Comparison of ENCODE assay signal across 1 cellular context in the genomic region with DNA sequence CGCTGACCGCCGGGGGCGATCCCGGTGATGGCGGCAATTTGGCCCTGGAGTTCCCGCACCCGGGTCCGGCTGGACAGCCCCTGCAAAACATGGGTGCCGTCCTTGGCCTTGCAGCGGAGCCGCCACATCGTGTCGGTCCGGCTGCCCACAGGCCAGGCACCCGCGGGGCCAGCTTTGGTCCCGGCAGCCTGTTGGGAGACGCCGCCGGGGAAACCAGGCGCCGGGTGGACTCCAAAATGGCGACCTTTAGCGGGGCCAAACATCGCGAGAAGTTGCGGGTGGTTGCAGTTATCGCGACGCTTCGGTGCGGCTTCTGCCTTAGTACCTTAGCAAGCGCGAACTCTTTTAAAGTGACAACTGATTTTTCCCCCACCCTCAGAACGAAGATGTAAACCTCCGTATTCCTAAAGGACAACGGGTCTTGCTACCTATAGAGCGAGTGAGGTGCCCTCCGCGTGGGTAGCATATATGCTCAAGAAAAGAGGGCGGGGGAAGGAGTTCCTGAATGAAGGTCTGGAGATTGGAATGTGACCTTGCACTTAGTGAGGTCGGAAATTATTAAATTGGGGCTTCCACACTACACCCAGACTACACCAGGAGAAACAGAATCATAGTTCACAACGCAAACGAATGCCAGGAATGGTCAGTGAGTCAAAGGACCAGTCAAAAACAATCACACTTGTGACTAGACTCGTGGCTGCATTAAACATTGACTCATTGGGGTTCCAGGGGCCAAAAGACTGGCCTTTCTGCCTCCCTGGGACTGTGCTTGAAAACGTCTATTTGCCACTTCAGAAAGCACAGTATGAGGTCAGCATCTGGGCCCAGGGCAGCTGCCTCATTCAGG.
TF ChIP-seq lines count a peak whose summit lies in the region.

YOD1 (minus strand) TSS at position 441 of the 847 bp plus-strand sequence; CDS start at position 263, 178 bp downstream.

TF ChIP-seq in HepG2, 621 proteins besides CTCF, POLR2A, EP300 and RAD21 (continued from another document and continues in another):
- TF ChIP-seq, protein P1, sequence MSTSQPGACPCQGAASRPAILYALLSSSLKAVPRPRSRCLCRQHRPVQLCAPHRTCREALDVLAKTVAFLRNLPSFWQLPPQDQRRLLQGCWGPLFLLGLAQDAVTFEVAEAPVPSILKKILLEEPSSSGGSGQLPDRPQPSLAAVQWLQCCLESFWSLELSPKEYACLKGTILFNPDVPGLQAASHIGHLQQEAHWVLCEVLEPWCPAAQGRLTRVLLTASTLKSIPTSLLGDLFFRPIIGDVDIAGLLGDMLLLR (CRISPR knock-in tag; IDR thresholded peaks at IDR 0.05): 0 out of 2 replicates have a peak, but pooled peaks have one; percentile 41
- TF ChIP-seq ATF3 (CRISPR knock-in tag; IDR thresholded peaks at IDR 0.05) (no peak), PHF5A (CRISPR knock-in tag; IDR thresholded peaks at IDR 0.05; ENCODE audit: low read depth, unreplicated experiment) (no peak), THRA (CRISPR knock-in tag; IDR thresholded peaks at IDR 0.05; ENCODE audit: borderline replicate concordance) (0 out of 2 replicates have a peak, but pooled peaks have one; percentile 5), CBX2 (IDR thresholded peaks at IDR 0.05; ENCODE audit: low read depth, low read length) (no peak), CBX2 (CRISPR knock-in tag; IDR thresholded peaks at IDR 0.05; ENCODE audit: low read depth) (no peak), PRDM15 (CRISPR knock-in tag; IDR thresholded peaks at IDR 0.05) (no peak), NR2C2 (CRISPR knock-in tag; IDR thresholded peaks at IDR 0.05; ENCODE audit: borderline replicate concordance) (no peak), ZNF674 (CRISPR knock-in tag; IDR thresholded peaks at IDR 0.05; ENCODE audit: low read depth) (no peak), ZSCAN22 (CRISPR knock-in tag; IDR thresholded peaks at IDR 0.05) (no peak), ZFAT (CRISPR knock-in tag; conservative IDR thresholded peaks at IDR 0.05) (no peak), ZNF747 (CRISPR knock-in tag; IDR thresholded peaks at IDR 0.05; ENCODE audit: borderline replicate concordance) (no peak), ZNF777 (CRISPR knock-in tag; IDR thresholded peaks at IDR 0.05) (no peak), CCDC6 (CRISPR knock-in tag; IDR thresholded peaks at IDR 0.05) (0 out of 2 replicates have a peak, but pooled peaks have one; percentile 60), ZFY (CRISPR knock-in tag; IDR thresholded peaks at IDR 0.05) (peak; percentile 75), POGZ (CRISPR knock-in tag; IDR thresholded peaks at IDR 0.05) (peak; percentile 91; the same call in 1 of the 2 replicates), ZNF205 (CRISPR knock-in tag; IDR thresholded peaks at IDR 0.05) (no peak), KIAA2018 (CRISPR knock-in tag; IDR thresholded peaks at IDR 0.05; ENCODE audit: borderline replicate concordance) (no peak), NR3C1 (CRISPR knock-in tag; IDR thresholded peaks at IDR 0.05) (no peak), RFXANK (CRISPR knock-in tag; IDR thresholded peaks at IDR 0.05) (no peak), PRPF4 (IDR thresholded peaks at IDR 0.05; ENCODE audit: low read depth, low read length, poor library complexity, severe bottlenecking) (no peak), ZFP37 (CRISPR knock-in tag; IDR thresholded peaks at IDR 0.05; ENCODE audit: borderline replicate concordance) (no peak), CBFB (CRISPR knock-in tag; IDR thresholded peaks at IDR 0.05) (0 out of 2 replicates have a peak, but pooled peaks have one; percentile 33), ZNF570 (CRISPR knock-in tag; IDR thresholded peaks at IDR 0.05; ENCODE audit: borderline replicate concordance) (no peak), ZNF558 (CRISPR knock-in tag; IDR thresholded peaks at IDR 0.05; ENCODE audit: borderline replicate concordance) (peak; percentile 61; the same call in 1 of the 2 replicates), ZNF44 (CRISPR knock-in tag; IDR thresholded peaks at IDR 0.05) (no peak), ZNF136 (CRISPR knock-in tag; IDR thresholded peaks at IDR 0.05; ENCODE audit: low read depth) (no peak), ZBTB44 (CRISPR knock-in tag; IDR thresholded peaks at IDR 0.05) (no peak), HNF1B (CRISPR knock-in tag; IDR thresholded peaks at IDR 0.05) (peak; percentile 57; the same call in 1 of the 2 replicates), TIGD3 (CRISPR knock-in tag; IDR thresholded peaks at IDR 0.05; ENCODE audit: borderline replicate concordance) (no peak)
- TF ChIP-seq, protein P2, sequence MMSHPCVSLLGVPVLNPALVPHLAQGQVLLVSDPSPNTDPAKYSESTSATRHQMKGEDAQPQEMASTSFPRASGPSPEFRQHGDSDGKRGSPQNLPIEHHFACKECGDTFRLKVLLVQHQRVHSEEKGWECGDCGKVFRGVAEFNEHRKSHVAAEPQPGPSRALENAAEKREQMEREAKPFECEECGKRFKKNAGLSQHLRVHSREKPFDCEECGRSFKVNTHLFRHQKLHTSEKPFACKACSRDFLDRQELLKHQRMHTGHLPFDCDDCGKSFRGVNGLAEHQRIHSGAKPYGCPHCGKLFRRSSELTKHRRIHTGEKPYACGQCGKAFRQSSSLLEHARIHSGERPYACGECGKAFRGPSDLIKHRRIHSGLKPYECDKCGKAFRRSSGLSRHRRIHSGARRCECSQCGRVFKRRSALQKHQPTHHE (CRISPR knock-in tag; IDR thresholded peaks at IDR 0.05; ENCODE audit: borderline replicate concordance): no peak; the same call in 1 of the 2 replicates
